Comparison of ENCODE assay signal across 8 cellular contexts in genomic region chr22:20504293-20504922, GRCh38. TPM values are rescaled to one million over a fixed set of nuclear protein-coding genes. Genes with fewer than 3 reads are reported as not detected.
A peak's percentile ranks its signal among the peaks of the same experiment; 100 is the strongest.
DNase-seq lines count a peak whose midpoint lies in the region; FAIRE-seq and TF ChIP-seq lines count a peak whose summit lies in the region.
"Not testable (repeated sequence)": the region's sequence is repeated elsewhere in the genome, so short reads cannot be mapped to it uniquely, and the experiment has no call there.

No MANE protein-coding gene starts in this region.

- not testable (repeated sequence) for FAIRE-seq in bronchial epithelial cell (lab: Jason Lieb, UNC)

- DNase-seq in AG20443 (ENCODE audit: low spot score): peak; percentile 60
- peak; percentile 22 for DNase-seq in NCI-H226
- DNase-seq in T1000 (lab: John Stamatoyannopoulos, UW): peak; percentile 69
- DNase-seq in bronchial epithelial cell (ENCODE audit: low read depth): peak; percentile 75
- DNase-seq in fibroblast of villous mesenchyme (ENCODE audit: low read depth): peak; percentile 80
- DNase-seq in mesothelial cell of epicardium (ENCODE audit: low spot score in 2 of 2, unreplicated experiment in 2 of 2): not testable (repeated sequence)
- DNase-seq in transverse colon: peak; percentile 57

- not testable (repeated sequence) for TF ChIP-seq CTCF in HEK293 (tag by site-specific recombination; IDR thresholded peaks at IDR 0.05); bronchial epithelial cell (IDR thresholded peaks at IDR 0.05; ENCODE audit: insufficient read depth, low read length, severe bottlenecking); fibroblast of villous mesenchyme (IDR thresholded peaks at IDR 0.05; ENCODE audit: insufficient read depth, low read depth, low read length); mesothelial cell of epicardium (IDR thresholded peaks at IDR 0.05; ENCODE audit: unreplicated experiment); transverse colon (IDR thresholded peaks at IDR 0.05)

- TF ChIP-seq EP300 in transverse colon (IDR thresholded peaks at IDR 0.05; ENCODE audit: low read depth): not testable (repeated sequence)

- H3K36me3 Mint-ChIP-seq in mesothelial cell of epicardium: not testable (repeated sequence)

- not testable (repeated sequence) for H3K9me3 Mint-ChIP-seq in mesothelial cell of epicardium

- H3K4me3 ChIP-seq in HEK293 (ENCODE audit: low read depth, low read length); bronchial epithelial cell (ENCODE audit: low read depth, low read length); fibroblast of villous mesenchyme (ENCODE audit: low read depth, low read length); transverse colon: not testable (repeated sequence)

- H3K4me1 ChIP-seq in HEK293 (ENCODE audit: control insufficient read depth, insufficient read depth, low read length): not testable (repeated sequence)
- peaks cover 5 to 64% (median 36%) of the 10 kb centered on the region in 4 donors for H3K4me1 ChIP-seq in transverse colon

- TF ChIP-seq POLR2A in transverse colon (IDR thresholded peaks at IDR 0.05): not testable (repeated sequence)

- peak overlapping the region; percentile 97 for H3K27ac Mint-ChIP-seq in mesothelial cell of epicardium

- H3K4me1 Mint-ChIP-seq in mesothelial cell of epicardium: peaks cover 31% of the 10 kb centered on the region

- not testable (repeated sequence) for H3K27me3 ChIP-seq in bronchial epithelial cell (ENCODE audit: control insufficient read depth, insufficient read depth, low read length); transverse colon

- not testable (repeated sequence) for H3K9me3 ChIP-seq in HEK293 (ENCODE audit: control insufficient read depth, insufficient read depth, low read depth, low read length); transverse colon

- H3K27ac ChIP-seq in HEK293 (ENCODE audit: extremely low read depth, low read depth, low read length): not testable (repeated sequence)
- peak overlapping the region; percentile 72 to 85 (median 81) for H3K27ac ChIP-seq in transverse colon

- H3K4me3 Mint-ChIP-seq in mesothelial cell of epicardium: not testable (repeated sequence)

- 66 to 79% methylated on average over 2 to 5 of the region's 5 CpGs for WGBS in transverse colon (ENCODE audit: low coverage in 1 of 2), 2 donors

- intact Hi-C loops in transverse colon (cut with DNase I; ENCODE audit: low total_unique reads): not testable (repeated sequence)

- H3K36me3 ChIP-seq in HEK293 (ENCODE audit: control insufficient read depth in 2 of 2, insufficient read depth in 1 of 2, low read length in 2 of 2): peaks cover 0 to 11% of the 10 kb centered on the region in 2 experiments; a peak in 2 of 3 replicates
- H3K36me3 ChIP-seq in bronchial epithelial cell (ENCODE audit: control insufficient read depth, insufficient read depth, low read length); transverse colon: not testable (repeated sequence)

- POLR2A ChIA-PET in HEK293 (lab: Yijun Ruan, JAX): interaction anchor here (1.2 to 1.3 kb wide), 3 partner anchors 9 to 27 kb away, joined by 4 to 6 read pairs (median 4); partner anchors contain the start of gene KLHL22

- in situ Hi-C loops in transverse colon (cut with MboI; ENCODE audit: low pct_ligation_motif_present in 1 of 4, low pct_unique_long_range_greater_than_20kb in 1 of 4, low sequenced_read_pairs in 3 of 4): not testable (repeated sequence)

- CTCF ChIA-PET in HEK293 (lab: Yijun Ruan, JAX): interaction anchor here (0.6 to 0.8 kb wide), 3 partner anchors 65 to 381 kb away, joined by 3 read pairs; no protein-coding TSS in a partner anchor

- H3K27me3 Mint-ChIP-seq in mesothelial cell of epicardium (ENCODE audit: low read depth): not testable (repeated sequence)

TF ChIP-seq in HEK293, 187 proteins besides CTCF, POLR2A, EP300 and RAD21:
- TF ChIP-seq ZNF398 (tag by site-specific recombination; IDR thresholded peaks at IDR 0.05): 0 out of 2 replicates have a peak, but pooled peaks have one; percentile 7
- 0 out of 2 replicates have a peak, but pooled peaks have one; percentile 33 for TF ChIP-seq ZNF366 (tag by site-specific recombination; conservative IDR thresholded peaks at IDR 0.05)
- TF ChIP-seq ZEB2 (tag by site-specific recombination; IDR thresholded peaks at IDR 0.05): peak; percentile 33; the same call in 1 of the 2 replicates
- TF ChIP-seq ZNF629 (tag by site-specific recombination; IDR thresholded peaks at IDR 0.05): peak; percentile 42; the same call in 1 of the 2 replicates
- peak; percentile 32; the same call in 1 of the 2 replicates for TF ChIP-seq HIC1 (tag by site-specific recombination; IDR thresholded peaks at IDR 0.05)

RNA-seq across cellular contexts. Expression of gene MED15, which starts 3.0 kb away (rescaled TPM):
- 20.5 and 22.5 TPM in 2 replicates for total RNA-seq in bronchial epithelial cell
- total RNA-seq in fibroblast of villous mesenchyme: 37.0 and 51.0 TPM in 2 replicates
- total RNA-seq in mesothelial cell of epicardium: 129 to 135 TPM (median 129 TPM) in 3 replicates
- 100 to 1,000 TPM in 2 of 4 donors, 10 to 100 TPM in 2; 70.3 to 211 (median 116) TPM for total RNA-seq in transverse colon

RNA-seq across cellular contexts. Expression of gene KLHL22, which starts 8.8 kb away (rescaled TPM):
- total RNA-seq in bronchial epithelial cell: 15.7 and 17.1 TPM in 2 replicates
- 29.3 and 31.1 TPM in 2 replicates for total RNA-seq in fibroblast of villous mesenchyme
- total RNA-seq in mesothelial cell of epicardium: 58.4 to 60.3 TPM (median 59.9 TPM) in 3 replicates
- 10 to 100 TPM; 12.7 to 75.9 (median 16.9) TPM for total RNA-seq in transverse colon
